ENCODE assay signal across 9 cellular contexts in the genomic region with DNA sequence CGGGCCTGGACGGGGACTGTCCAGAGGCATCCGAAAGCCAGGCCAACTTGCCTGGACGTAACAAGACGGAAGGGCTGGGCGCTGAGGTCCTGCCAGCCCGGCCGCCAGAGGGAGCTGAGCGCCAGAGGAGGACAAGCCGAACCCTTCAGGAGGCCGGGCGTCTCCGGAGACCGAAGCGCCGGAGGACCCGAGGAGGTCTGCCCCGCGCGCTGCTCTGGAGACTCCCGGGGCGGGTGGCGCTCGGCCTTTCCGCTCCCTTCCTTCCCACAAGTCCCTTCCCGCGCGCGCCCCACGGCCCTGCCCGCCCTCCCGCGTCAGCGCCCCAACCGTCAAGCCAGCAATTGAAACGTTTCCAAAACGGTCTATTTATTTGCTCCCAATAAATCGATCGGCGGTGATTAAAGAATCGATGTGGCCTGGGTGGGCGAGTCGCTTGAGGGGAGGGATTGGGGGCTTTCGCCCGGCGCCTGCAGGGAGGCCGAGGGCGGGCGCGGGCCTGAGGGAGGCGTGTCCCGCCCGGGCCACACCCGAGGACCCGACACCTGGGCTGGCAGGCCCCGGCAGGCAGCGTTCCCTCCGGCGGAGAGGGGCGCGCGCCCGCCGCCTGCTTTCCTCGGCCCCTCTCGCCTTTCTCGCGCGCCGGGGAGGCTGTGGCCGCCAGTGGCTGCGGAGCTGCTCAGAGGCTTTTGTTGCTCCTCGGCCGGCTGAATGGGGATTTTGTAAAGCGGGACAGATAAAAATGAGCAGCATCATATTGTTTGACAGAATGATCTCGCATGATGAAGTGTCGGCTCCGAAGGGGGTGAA. TPM values are rescaled to one million over a fixed set of nuclear protein-coding genes. Genes with fewer than 3 reads are reported as not detected.
A peak's percentile ranks its signal among the peaks of the same experiment; 100 is the strongest.
DNase-seq lines count a peak whose midpoint lies in the region; FAIRE-seq and TF ChIP-seq lines count a peak whose summit lies in the region.
"Had no signal": no experiment of that assay in that cellular context is flagged by ENCODE, and none has a peak within 500 bp of the region (broad histone marks: within the 10 kb centered on the region; RNA-seq: fewer than 3 reads in every experiment).

No MANE protein-coding gene starts in this region.

- H3K9ac ChIP-seq in MM.1S (ENCODE audit: low read length) (peak overlapping the region; percentile 50), SK-N-MC (ENCODE audit: insufficient read length) (peak overlapping the region; percentile 39), keratinocyte (ENCODE audit: control insufficient read depth, extremely low read depth, insufficient read depth, low read length) (no peak overlapping the region)

- H3K27me3 ChIP-seq in MM.1S (replicated peaks; ENCODE audit: insufficient read depth, low read length), result no peaks in the 10 kb centered on the region
- peaks cover 3 to 71% of the 10 kb centered on the region in 2 donors for H3K27me3 ChIP-seq in breast epithelium
- peaks cover 59% of the 10 kb centered on the region for H3K27me3 ChIP-seq in keratinocyte (ENCODE audit: control insufficient read depth, extremely low read depth, insufficient read depth, low read length)

- TF ChIP-seq CTCF in GM10266 (IDR thresholded peaks at IDR 0.05; ENCODE audit: control insufficient read depth, insufficient read depth, low read depth, missing control alignments) (peak; percentile 89), MM.1S (IDR thresholded peaks at IDR 0.05; ENCODE audit: low read length) (peak; percentile 74), breast epithelium (IDR thresholded peaks at IDR 0.05) (peak in 2 of 3 donors; percentile 39 to 44), keratinocyte (optimal IDR thresholded peaks at IDR 0.05 in 1 of 3, IDR thresholded peaks at IDR 0.05 in 1 of 3, conservative IDR thresholded peaks at IDR 0.05 in 1 of 3; ENCODE audit: extremely low read depth in 1 of 3, insufficient read depth in 2 of 3, low read length in 3 of 3) (peak; percentile 37 to 96 (median 80))

- H2AFZ ChIP-seq in MM.1S (ENCODE audit: low read length), result peak overlapping the region; percentile 90
- peak overlapping the region; percentile 83 for H2AFZ ChIP-seq in keratinocyte (ENCODE audit: control insufficient read depth, low read length)

- peak overlapping the region; percentile 55; the same call in 1 of the 2 replicates for H3K27ac ChIP-seq in MM.1S (ENCODE audit: low read length)
- H3K27ac ChIP-seq in SK-N-MC, result no peak overlapping the region
- H3K27ac ChIP-seq in breast epithelium, result no peak overlapping the region
- H3K27ac ChIP-seq in keratinocyte (ENCODE audit: control insufficient read depth, insufficient read depth, low read length), result no peak overlapping the region

- H4K20me1 ChIP-seq in MM.1S (ENCODE audit: insufficient read depth, low read length) (no peaks in the 10 kb centered on the region), keratinocyte (ENCODE audit: control insufficient read depth, extremely low read depth, insufficient read depth, low read length) (no peaks in the 10 kb centered on the region)

- H3F3A ChIP-seq in MM.1S (ENCODE audit: insufficient read depth, low read length), result no peaks in the 10 kb centered on the region

- POLR2A ChIA-PET in HEK293T (lab: Yijun Ruan, JAX), result interaction anchor here (1.1 to 1.9 kb wide), 2 partner anchors 11 to 50 kb away, joined by 4 to 5 read pairs; a partner anchor contains a TSS

- dilution Hi-C loops in keratinocyte (cut with MboI; ENCODE audit: extremely low pct_ligation_motif_present, low sequenced_read_pairs), result no loop called here

- H3K9me3 ChIP-seq in MM.1S (replicated peaks; ENCODE audit: insufficient read depth, low read length), result no peaks in the 10 kb centered on the region
- H3K9me3 ChIP-seq in SK-N-MC (ENCODE audit: low read depth, low read length), result no peaks in the 10 kb centered on the region
- H3K9me3 ChIP-seq in breast epithelium, result no peaks in the 10 kb centered on the region
- H3K9me3 ChIP-seq in keratinocyte (ENCODE audit: control insufficient read depth, low read depth, low read length), result peaks cover 4% of the 10 kb centered on the region

- TF ChIP-seq POLR2A in breast epithelium (IDR thresholded peaks at IDR 0.05), result no peak

- DNase-seq in GM10266 (ENCODE audit: extremely low spot score) (peak; percentile 87), HEK293T (ENCODE audit: extremely low spot score) (peak; percentile 97), MM.1S (peak; percentile 92), SK-N-MC (ENCODE audit: low read depth, low spot score) (no peak), breast epithelium (ENCODE audit: low spot score in 2 of 2) (peak in 1 of 2 donors; percentile 30), keratinocyte (ENCODE audit: low read depth, low spot score) (peak; percentile 13), hypothalamus (lab: John Stamatoyannopoulos, UW) (no peak)
- DNase-seq in stimulated activated CD4-positive, alpha-beta T cell treated with anti-CD3 and anti-CD28 coated beads, Interleukin-2, amount 100 ng/mL, for 4 hours (ENCODE audit: low read depth), result peak; percentile 24

- intact Hi-C loops in breast epithelium (cut with DNase I; ENCODE audit: low total_unique reads), result no loop called here

- no peak for FAIRE-seq in keratinocyte (lab: Jason Lieb, UNC)

- H3K4me1 ChIP-seq in MM.1S (ENCODE audit: low read length) (0 out of 2 replicates have a peak, but pooled peaks cover 3% of the 10 kb centered on the region), breast epithelium (no peaks in the 10 kb centered on the region), keratinocyte (ENCODE audit: control insufficient read depth, extremely low read depth, insufficient read depth, low read length) (peaks cover 6% of the 10 kb centered on the region)

- H3K79me2 ChIP-seq in MM.1S (ENCODE audit: low read length) (no peaks in the 10 kb centered on the region), keratinocyte (ENCODE audit: control insufficient read depth, insufficient read depth, low read length) (no peaks in the 10 kb centered on the region)

- H3K4me2 ChIP-seq in MM.1S (ENCODE audit: low read depth, low read length) (peak overlapping the region; percentile 81), keratinocyte (ENCODE audit: control insufficient read depth, extremely low read depth, insufficient read depth, low read depth, low read length) (peak overlapping the region; percentile 73)

- no peaks in the 10 kb centered on the region for H3K9me1 ChIP-seq in keratinocyte (ENCODE audit: control insufficient read depth, extremely low read depth, insufficient read depth, low read length)

- no peaks in the 10 kb centered on the region for H3K9me2 ChIP-seq in MM.1S (replicated peaks; ENCODE audit: insufficient read depth, low read length)

- CTCF ChIA-PET in HEK293T (lab: Yijun Ruan, JAX), result interaction anchor here (0.6 to 1.1 kb wide), 4 partner anchors 8 to 35 kb away, joined by 3 read pairs; no protein-coding TSS in a partner anchor

- H3K36me3 ChIP-seq in MM.1S (replicated peaks; ENCODE audit: insufficient read depth, low read length) (no peaks in the 10 kb centered on the region), SK-N-MC (ENCODE audit: insufficient read depth, low read length) (no peaks in the 10 kb centered on the region), breast epithelium (no peaks in the 10 kb centered on the region), keratinocyte (ENCODE audit: control insufficient read depth in 2 of 2, extremely low read depth in 1 of 2, insufficient read depth in 2 of 2, low read length in 2 of 2) (no peaks in the 10 kb centered on the region)

- H3K4me3 ChIP-seq in MM.1S (ENCODE audit: low read length) (peak overlapping the region; percentile 63), SK-N-MC (peak overlapping the region; percentile 72), breast epithelium (peak overlapping the region; percentile 24 to 62 (median 50)), keratinocyte (ENCODE audit: control insufficient read depth in 2 of 3, extremely low read depth in 1 of 3, insufficient read depth in 2 of 3, low read depth in 1 of 3, low read length in 3 of 3) (peak overlapping the region; percentile 57 to 73 (median 61))

TF ChIP-seq in HEK293T, 16 proteins besides CTCF, POLR2A, EP300 and RAD21:
- TF ChIP-seq L3MBTL2 (conservative IDR thresholded peaks at IDR 0.05), result peak; percentile 71
- TF ChIP-seq TARDBP (IDR thresholded peaks at IDR 0.05), result no peak
- 0 out of 2 replicates have a peak, but pooled peaks have one; percentile 60 for TF ChIP-seq ARNT (IDR thresholded peaks at IDR 0.05)

RNA-seq across cellular contexts. Expression of a gene that starts 5.2 kb away (rescaled TPM):
- not detected for total RNA-seq in breast epithelium
- polyA plus RNA-seq in keratinocyte, result not detected in 3 replicates
- polyA plus RNA-seq in keratinocyte (2011; ENCODE audit: low read depth), result not detected
- not detected in 2 replicates for polyA plus RNA-seq in keratinocyte (2011; cell fraction: cytosol; rRNA removed)
- polyA plus RNA-seq in keratinocyte (2011; cell fraction: nucleus; rRNA removed), result not detected in 2 replicates
- not detected in 2 replicates for polyA plus RNA-seq in keratinocyte (2012; ENCODE audit: low replicate concordance)
- not detected in 3 replicates for polyA minus RNA-seq in keratinocyte
- not detected for polyA minus RNA-seq in keratinocyte (2011; cell fraction: cytosol; rRNA and poly(A)+ RNA removed)
- polyA minus RNA-seq in keratinocyte (2011; cell fraction: nucleus; rRNA and poly(A)+ RNA removed), result not detected in 2 replicates
- total RNA-seq: glomerular endothelial cell had no signal

RNA-seq across cellular contexts. Expression of a gene that starts 50.2 kb away (rescaled TPM):
- total RNA-seq in breast epithelium, result 10 to 100 TPM in 2 of 3 donors, 1 to 10 TPM in 1; 8.8 to 17.7 (median 14.1) TPM
- polyA plus RNA-seq in keratinocyte, result 8.7 to 20.5 TPM (median 11.8 TPM) in 3 replicates
- polyA plus RNA-seq in keratinocyte (2011; ENCODE audit: low read depth), result 5.8 TPM
- polyA plus RNA-seq in keratinocyte (2011; cell fraction: cytosol; rRNA removed), result 4.4 and 8.3 TPM in 2 replicates
- 14.1 and 23.1 TPM in 2 replicates for polyA plus RNA-seq in keratinocyte (2011; cell fraction: nucleus; rRNA removed)
- polyA plus RNA-seq in keratinocyte (2012; ENCODE audit: low replicate concordance), result 6.2 and 8.7 TPM in 2 replicates
- 0.85 to 13.5 TPM (median 6.5 TPM) in 3 replicates for polyA minus RNA-seq in keratinocyte
- 2.5 TPM for polyA minus RNA-seq in keratinocyte (2011; cell fraction: cytosol; rRNA and poly(A)+ RNA removed)
- 10.9 and 14.5 TPM in 2 replicates for polyA minus RNA-seq in keratinocyte (2011; cell fraction: nucleus; rRNA and poly(A)+ RNA removed)

Comparison
In these comparisons a context has a peak if more than half of its experiments do, and no peak if none do; other contexts are left out.
1. DNase-seq: peak in GM10266 (single experiment), HEK293T (single experiment), MM.1S (single experiment), keratinocyte (single experiment) and stimulated activated CD4-positive, alpha-beta T cell treated with anti-CD3 and anti-CD28 coated beads, Interleukin-2, amount 100 ng/mL, for 4 hours (single experiment); none in SK-N-MC (single experiment) and hypothalamus (0 of 51).
2. Peak in every context shown above with its lines, with median percentiles within 50 percentile points of each other: CTCF ChIP-seq and H3K4me3 ChIP-seq.